In the genomic region with DNA sequence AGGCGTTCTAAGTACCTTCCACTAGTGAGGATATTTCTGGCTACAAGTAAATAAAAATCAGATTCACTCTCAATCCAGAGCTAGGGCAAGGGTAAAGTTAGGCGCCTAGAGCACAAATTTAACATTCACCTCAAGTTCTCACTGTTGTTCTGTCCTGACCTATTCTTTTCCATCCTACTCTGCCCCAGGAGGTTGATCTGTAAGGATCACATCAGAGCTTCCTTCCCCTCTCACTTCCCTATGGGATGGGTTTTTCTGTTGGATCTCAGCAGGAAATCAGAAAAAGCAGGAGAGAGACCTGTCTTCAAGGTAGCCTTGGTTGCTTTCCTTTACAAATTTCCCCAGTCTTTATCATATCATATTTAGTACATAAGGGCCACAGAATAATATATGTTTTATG, we compare ENCODE assay signal across 7 cellular contexts.
"Had no signal": no experiment of that assay in that cellular context is flagged by ENCODE, and none has a peak within 500 bp of the region (broad histone marks: within the 10 kb centered on the region; RNA-seq: fewer than 3 reads in every experiment).

No MANE protein-coding gene starts in this region.

- H3K4me3 Mint-ChIP-seq: HFFc6 had no signal

- H3K36me3 ChIP-seq: HAP-1 had no signal

- H3K4me3 ChIP-seq: HAP-1, K562 had no signal

- H3K4me1 ChIP-seq: HAP-1 had no signal

- H3K27ac Mint-ChIP-seq: HFFc6 had no signal

- ATAC-seq: HCT116, K562 had no signal

- H3K9me3 ChIP-seq: HAP-1 had no signal

- DNase-seq: GOT3, H7, HFFc6, IMR-90 had no signal
